In the genomic region with DNA sequence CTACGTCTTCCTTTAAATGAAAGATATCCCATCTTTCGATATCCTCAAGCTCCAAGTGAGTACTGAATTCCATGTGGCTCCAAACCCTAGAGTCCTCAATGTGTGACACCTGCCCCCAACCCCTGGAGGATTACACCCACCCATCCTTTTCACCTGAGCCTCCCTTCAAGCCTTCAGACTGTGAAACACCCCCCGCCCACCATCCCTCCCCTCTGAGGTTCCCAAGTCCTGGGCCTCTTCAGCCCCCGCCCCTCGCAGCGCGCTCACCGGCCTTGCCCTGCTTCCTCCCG, we compare ENCODE assay signal across 8 cellular contexts. TPM values are rescaled to one million over a fixed set of nuclear protein-coding genes. Genes with fewer than 3 reads are reported as not detected.
DNase-seq lines count a peak whose midpoint lies in the region; ATAC-seq and TF ChIP-seq lines count a peak whose summit lies in the region.

No MANE protein-coding gene starts in this region.

- peaks cover 32 to 44% of the 10 kb centered on the region in 2 donors for H3K36me3 Mint-ChIP-seq in CD14-positive monocyte
- H3K36me3 Mint-ChIP-seq in naive thymus-derived CD8-positive, alpha-beta T cell: peaks cover 0 to 37% (median 0%) of the 10 kb centered on the region in 3 donors

- no peak for ATAC-seq in naive thymus-derived CD8-positive, alpha-beta T cell
- ATAC-seq in GM18870 (IDR thresholded peaks at IDR 0.05; ENCODE audit: unreplicated experiment) (no peak), GM18505 (IDR thresholded peaks at IDR 0.05; ENCODE audit: unreplicated experiment) (no peak), HG02840 (IDR thresholded peaks at IDR 0.05; ENCODE audit: low FRiP score, unreplicated experiment) (no peak)

- DNase-seq in CD14-positive monocyte (ENCODE audit: low spot score) (no peak), NB4 (ENCODE audit: low read depth) (no peak), caudate nucleus (lab: John Stamatoyannopoulos, UW) (peak in 3 of 61 donors; percentile 50 to 72 (median 70)), HCEC 1CT (no peak)
- peak in 2 of 10 donors; percentile 75 to 81 for DNase-seq in naive thymus-derived CD8-positive, alpha-beta T cell

- TF ChIP-seq CTCF in CD14-positive monocyte (IDR thresholded peaks at IDR 0.05) (no peak), NB4 (IDR thresholded peaks at IDR 0.05; ENCODE audit: low read depth, low read length) (no peak)

- peaks cover 0 to 3% (median 0%) of the 10 kb centered on the region in 3 donors for H3K27me3 Mint-ChIP-seq in CD14-positive monocyte (ENCODE audit: low read depth in 3 of 3)
- no peaks in the 10 kb centered on the region for H3K27me3 Mint-ChIP-seq in naive thymus-derived CD8-positive, alpha-beta T cell

- H3K4me3 Mint-ChIP-seq in CD14-positive monocyte: peak overlapping the region; percentile 81 to 90
- H3K4me3 Mint-ChIP-seq in naive thymus-derived CD8-positive, alpha-beta T cell: peak overlapping the region; percentile 84 to 98 (median 96)

- intact Hi-C loops in CD14-positive monocyte (cut with micrococcal nuclease): loop anchor here (5.0 kb wide), 2 partner anchors 41 to 56 kb away; a partner anchor contains a TSS

- TF ChIP-seq POLR2A in NB4 (IDR thresholded peaks at IDR 0.05; ENCODE audit: extremely low read depth, insufficient read length) (no peak), GM18505 (IDR thresholded peaks at IDR 0.05; ENCODE audit: borderline replicate concordance, extremely low read depth, insufficient read depth, insufficient read length) (no peak)

- H3K4me3 ChIP-seq in NB4 (ENCODE audit: low read depth, low read length): peak overlapping the region; percentile 78

- H3K27ac ChIP-seq in caudate nucleus (ENCODE audit: low read depth, low read length): peak overlapping the region; percentile 100

- peaks cover 32% of the 10 kb centered on the region for H3K4me1 Mint-ChIP-seq in CD14-positive monocyte
- H3K4me1 Mint-ChIP-seq in naive thymus-derived CD8-positive, alpha-beta T cell: peaks cover 17 to 59% (median 50%) of the 10 kb centered on the region in 4 donors

- H3K9me3 Mint-ChIP-seq in CD14-positive monocyte: no peaks in the 10 kb centered on the region
- no peaks in the 10 kb centered on the region for H3K9me3 Mint-ChIP-seq in naive thymus-derived CD8-positive, alpha-beta T cell

- POLR2A ChIA-PET in naive thymus-derived CD8-positive, alpha-beta T cell (lab: Charles Lee): interaction anchor here (0.5 to 6.6 kb wide), 23 partner anchors 9 to 175 kb away, joined by 3 to 67 read pairs (median 6); a partner anchor contains a TSS

- peak overlapping the region; percentile 78 to 92 (median 86) for H3K27ac Mint-ChIP-seq in CD14-positive monocyte
- peak overlapping the region; percentile 92 to 99 (median 97) for H3K27ac Mint-ChIP-seq in naive thymus-derived CD8-positive, alpha-beta T cell

RNA-seq across cellular contexts. Expression of a gene that starts 0.4 kb away (rescaled TPM):
- 10 to 100 TPM in 1 of 2 donors, 1 to 10 TPM in 1; 8.2 to 12.0 TPM for polyA plus RNA-seq in CD14-positive monocyte
- total RNA-seq in naive thymus-derived CD8-positive, alpha-beta T cell: 10 to 100 TPM; 55.6 to 57.3 TPM
- polyA plus RNA-seq in naive thymus-derived CD8-positive, alpha-beta T cell: 10 to 100 TPM; 21.5 to 50.8 (median 35.8) TPM

RNA-seq across cellular contexts. Expression of a gene that starts 5.3 kb away (rescaled TPM):
- 10 to 100 TPM; 23.1 to 24.0 TPM for polyA plus RNA-seq in CD14-positive monocyte
- 100 to 1,000 TPM; 317 to 319 TPM for total RNA-seq in naive thymus-derived CD8-positive, alpha-beta T cell
- polyA plus RNA-seq in naive thymus-derived CD8-positive, alpha-beta T cell: 100 to 1,000 TPM; 182 to 239 (median 183) TPM

RNA-seq across cellular contexts. Expression of a gene that starts 9.4 kb away (rescaled TPM):
- 10 to 100 TPM; 26.7 to 31.5 TPM for polyA plus RNA-seq in CD14-positive monocyte
- total RNA-seq in naive thymus-derived CD8-positive, alpha-beta T cell: 10 to 100 TPM; 60.7 to 68.5 TPM
- polyA plus RNA-seq in naive thymus-derived CD8-positive, alpha-beta T cell: 10 to 100 TPM; 22.6 to 27.4 (median 24.4) TPM

RNA-seq across cellular contexts. Expression of a gene that starts 13.3 kb away (rescaled TPM):
- 10 to 100 TPM; 18.0 to 22.6 TPM for polyA plus RNA-seq in CD14-positive monocyte
- 10 to 100 TPM; 11.1 to 11.7 TPM for total RNA-seq in naive thymus-derived CD8-positive, alpha-beta T cell
- 10 to 100 TPM; 58.0 to 66.6 (median 63.0) TPM for polyA plus RNA-seq in naive thymus-derived CD8-positive, alpha-beta T cell

RNA-seq across cellular contexts. Expression of a gene that starts 22.0 kb away (rescaled TPM):
- polyA plus RNA-seq in CD14-positive monocyte: 10 to 100 TPM; 31.5 to 35.1 TPM
- 10 to 100 TPM; 46.6 to 46.8 TPM for total RNA-seq in naive thymus-derived CD8-positive, alpha-beta T cell
- polyA plus RNA-seq in naive thymus-derived CD8-positive, alpha-beta T cell: 10 to 100 TPM; 30.9 to 41.8 (median 31.9) TPM

Comparison
In these comparisons a context has a peak if more than half of its experiments do, and no peak if none do; other contexts are left out.
1. RNA of a gene that starts 5.3 kb away (polyA plus RNA-seq): 182 to 239 TPM in naive thymus-derived CD8-positive, alpha-beta T cell; 23.1 to 24.0 TPM in CD14-positive monocyte; every median in the first group is over 4 times any median in the second.